In the genomic region with DNA sequence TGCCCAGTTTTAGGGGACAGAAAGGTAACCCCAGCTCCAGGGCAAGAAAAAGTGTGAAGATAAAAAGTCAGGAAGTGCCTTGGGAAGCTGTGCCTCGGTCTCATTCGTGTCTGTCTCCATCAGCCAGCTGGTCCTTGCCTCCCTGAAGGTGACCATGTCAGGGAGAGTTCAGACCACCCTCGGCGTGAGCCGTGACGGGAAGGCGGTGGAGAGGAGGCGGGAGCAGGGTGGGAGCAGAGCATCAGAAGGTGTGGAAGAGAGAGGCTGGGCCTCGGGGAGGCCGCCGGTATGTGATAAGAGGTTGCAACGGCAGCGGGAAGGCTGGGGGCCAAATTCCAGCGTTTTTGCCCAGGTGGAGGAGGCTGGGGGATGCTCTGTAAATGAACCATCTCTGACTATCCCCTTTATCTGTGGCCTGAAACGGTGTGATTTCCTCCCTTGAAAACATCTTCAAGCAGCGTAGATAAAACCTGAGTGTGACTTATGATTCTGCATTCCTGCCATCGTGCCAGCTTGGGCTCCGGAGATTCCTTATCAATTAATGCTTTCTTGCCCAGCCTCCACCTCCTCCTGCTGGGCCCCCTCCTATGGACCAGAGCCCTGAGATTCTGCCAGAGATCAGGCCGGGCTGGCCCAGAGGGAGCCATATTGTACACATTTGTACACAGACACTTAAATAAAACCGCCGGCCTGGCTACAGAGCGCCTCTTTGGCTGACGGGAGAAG, we compare ENCODE assay signal across 18 cellular contexts.
A peak's percentile ranks its signal among the peaks of the same experiment; 100 is the strongest.
DNase-seq lines count a peak whose midpoint lies in the region; TF ChIP-seq lines count a peak whose summit lies in the region.
"Had no signal": no experiment of that assay in that cellular context is flagged by ENCODE, and none has a peak within 500 bp of the region (broad histone marks: within the 10 kb centered on the region; RNA-seq: fewer than 3 reads in every experiment).

No MANE protein-coding gene starts in this region.

- TF ChIP-seq CTCF in Peyer's patch (IDR thresholded peaks at IDR 0.05) (no peak), fibroblast of lung (conservative IDR thresholded peaks at IDR 0.05 in 1 of 2, IDR thresholded peaks at IDR 0.05 in 1 of 2; ENCODE audit: low read depth in 1 of 2, low read length in 2 of 2) (no peak), stomach (IDR thresholded peaks at IDR 0.05) (no peak), osteocyte (IDR thresholded peaks at IDR 0.05) (no peak)

- H3K4me3 Mint-ChIP-seq in activated naive CD4-positive, alpha-beta T cell treated with anti-CD3 and anti-CD28 coated beads for 36 hours: no peak overlapping the region
- no peak overlapping the region for H3K4me3 Mint-ChIP-seq in osteocyte (ENCODE audit: unreplicated experiment)
- H3K4me3 Mint-ChIP-seq: CD4-positive, CD25-positive, alpha-beta regulatory T cell had no signal

- H3K4me3 ChIP-seq in Peyer's patch (no peak overlapping the region), fibroblast of lung (replicated peaks in 1 of 4; ENCODE audit: control extremely low read depth in 1 of 4, insufficient read depth in 1 of 4, low read depth in 3 of 4, low read length in 4 of 4) (no peak overlapping the region), mesodermal cell (ENCODE audit: extremely low read depth, insufficient read depth, low read length, poor library complexity, severe bottlenecking) (no peak overlapping the region), stomach (peak overlapping the region in 1 of 4 donors; percentile 4)
- H3K4me3 ChIP-seq: A549, GM23248 had no signal

- H3K27ac Mint-ChIP-seq in activated naive CD4-positive, alpha-beta T cell treated with anti-CD3 and anti-CD28 coated beads for 36 hours: no peak overlapping the region
- no peak overlapping the region for H3K27ac Mint-ChIP-seq in osteocyte (ENCODE audit: unreplicated experiment)
- H3K27ac Mint-ChIP-seq: CD4-positive, CD25-positive, alpha-beta regulatory T cell had no signal

- CTCF ChIA-PET in activated naive CD4-positive, alpha-beta T cell treated with anti-CD3 and anti-CD28 coated beads for 36 hours (lab: Charles Lee): no interaction called here

- intact Hi-C loops in stomach (cut with DNase I; ENCODE audit: low total_unique reads): no loop called here
- intact Hi-C loops in activated naive CD4-positive, alpha-beta T cell treated with anti-CD3 and anti-CD28 coated beads for 36 hours (cut with micrococcal nuclease): no loop called here

- H4K20me1 ChIP-seq in fibroblast of lung (ENCODE audit: control insufficient read depth, extremely low read depth, insufficient read depth, low read length): no peaks in the 10 kb centered on the region

- H3K4me2 ChIP-seq in fibroblast of lung (ENCODE audit: extremely low read depth, insufficient read depth, low read length): peak overlapping the region; percentile 45
- H3K4me2 ChIP-seq: A549 had no signal

- H3K79me2 ChIP-seq in fibroblast of lung (ENCODE audit: control insufficient read depth, insufficient read depth, low read length): no peaks in the 10 kb centered on the region

- H3K27me3 ChIP-seq in Peyer's patch: no peaks in the 10 kb centered on the region
- no peaks in the 10 kb centered on the region for H3K27me3 ChIP-seq in fibroblast of lung (ENCODE audit: control insufficient read depth, insufficient read depth, low read length)
- peaks cover 0 to 15% (median 0%) of the 10 kb centered on the region in 3 donors for H3K27me3 ChIP-seq in stomach

- H3K27me3 Mint-ChIP-seq in activated naive CD4-positive, alpha-beta T cell treated with anti-CD3 and anti-CD28 coated beads for 36 hours (ENCODE audit: low read depth): peaks cover 7% of the 10 kb centered on the region
- peaks cover 40% of the 10 kb centered on the region for H3K27me3 Mint-ChIP-seq in osteocyte (ENCODE audit: unreplicated experiment)

- TF ChIP-seq EP300 in stomach (IDR thresholded peaks at IDR 0.05): no peak

- TF ChIP-seq POLR2A in Peyer's patch (IDR thresholded peaks at IDR 0.05): no peak
- TF ChIP-seq POLR2A in stomach (IDR thresholded peaks at IDR 0.05): no peak

- no peaks in the 10 kb centered on the region for H3K36me3 Mint-ChIP-seq in activated naive CD4-positive, alpha-beta T cell treated with anti-CD3 and anti-CD28 coated beads for 36 hours (ENCODE audit: low read depth)
- H3K36me3 Mint-ChIP-seq in osteocyte (ENCODE audit: unreplicated experiment): no peaks in the 10 kb centered on the region
- H3K36me3 Mint-ChIP-seq: CD4-positive, CD25-positive, alpha-beta regulatory T cell had no signal

- H3K36me3 ChIP-seq in Peyer's patch (no peaks in the 10 kb centered on the region), fibroblast of lung (ENCODE audit: control insufficient read depth, insufficient read depth, low read length) (no peaks in the 10 kb centered on the region), mesodermal cell (ENCODE audit: control insufficient read depth, insufficient read depth, low read length) (no peaks in the 10 kb centered on the region), stomach (no peaks in the 10 kb centered on the region)

- H3K9me3 ChIP-seq in Peyer's patch: no peaks in the 10 kb centered on the region
- H3K9me3 ChIP-seq in fibroblast of lung (ENCODE audit: control insufficient read depth, insufficient read depth, low read depth, low read length): no peaks in the 10 kb centered on the region
- no peaks in the 10 kb centered on the region for H3K9me3 ChIP-seq in mesodermal cell (ENCODE audit: control insufficient read depth, low read length)
- H3K9me3 ChIP-seq in stomach: peaks cover 0 to 3% (median 0%) of the 10 kb centered on the region in 4 donors
- H3K9me3 ChIP-seq: A549 had no signal

- H3K4me1 ChIP-seq in Peyer's patch (peaks cover 0 to 8% (median 0%) of the 10 kb centered on the region in 4 donors), fibroblast of lung (ENCODE audit: control insufficient read depth, extremely low read depth, insufficient read depth, low read length) (peaks cover 2% of the 10 kb centered on the region), mesodermal cell (ENCODE audit: control insufficient read depth, insufficient read depth, low read length, poor library complexity, severe bottlenecking) (peaks cover 11% of the 10 kb centered on the region), stomach (peaks cover 0 to 29% (median 7%) of the 10 kb centered on the region in 4 donors)
- H3K4me1 ChIP-seq: A549 had no signal

- H3K9me3 Mint-ChIP-seq in activated naive CD4-positive, alpha-beta T cell treated with anti-CD3 and anti-CD28 coated beads for 36 hours: no peaks in the 10 kb centered on the region
- H3K9me3 Mint-ChIP-seq in osteocyte (ENCODE audit: unreplicated experiment): no peaks in the 10 kb centered on the region

- WGBS in mesodermal cell (ENCODE audit: insufficient coverage in 2 of 2), 2 experiments: 81 to 85% methylated on average over 16 to 21 of the region's 23 CpGs
- WGBS in stomach, 5 donors: 56 to 68% (median 64%) methylated on average over 23 of the region's 23 CpGs

- DNase-seq in Peyer's patch (no peak), fibroblast of lung (ENCODE audit: low read depth in 2 of 2) (no peak), stomach (no peak), NCI-H1105 treated with DMSO at 0.1 percent for 48 hours (lab: John Stamatoyannopoulos, UW) (no peak), osteocyte (ENCODE audit: extremely low spot score, unreplicated experiment) (no peak), NOMO-1 treated with dmso at 0.1 percent for 144 hours (lab: John Stamatoyannopoulos, UW; ENCODE audit: unreplicated experiment) (no peak)
- no peak for DNase-seq in activated naive CD4-positive, alpha-beta T cell treated with anti-CD3 and anti-CD28 coated beads for 36 hours
- DNase-seq: CD4-positive, CD25-positive, alpha-beta regulatory T cell; GF-D8; GM23248; KBM-7; NCI-H1105; NCI-H1930; NCI-H510A; SHP77 treated with DMSO at 0.1 percent for 48 hours had no signal

- peak overlapping the region; percentile 63 for H2AFZ ChIP-seq in fibroblast of lung (ENCODE audit: low read length)
- H2AFZ ChIP-seq: GM23248 had no signal

- H3K27ac ChIP-seq in Peyer's patch (peak overlapping the region; percentile 35 to 83 (median 58)), fibroblast of lung (ENCODE audit: insufficient read depth, low read length) (no peak overlapping the region), mesodermal cell (ENCODE audit: low read depth, low read length, severe bottlenecking) (peak overlapping the region; percentile 64), stomach (peak overlapping the region; percentile 56 to 88 (median 82))
- H3K27ac ChIP-seq: A549, GM23248, HL-60 had no signal

- no peaks in the 10 kb centered on the region for H3K4me1 Mint-ChIP-seq in activated naive CD4-positive, alpha-beta T cell treated with anti-CD3 and anti-CD28 coated beads for 36 hours (ENCODE audit: low read depth)
- no peaks in the 10 kb centered on the region for H3K4me1 Mint-ChIP-seq in osteocyte (ENCODE audit: unreplicated experiment)
- H3K4me1 Mint-ChIP-seq: CD4-positive, CD25-positive, alpha-beta regulatory T cell had no signal

- H3K9ac ChIP-seq in fibroblast of lung (ENCODE audit: insufficient read depth, low read length): no peak overlapping the region
- H3K9ac ChIP-seq: GM23248 had no signal
